7 cellular contexts compared by ENCODE assay signal in genomic region chr5:172772112-172772906, GRCh38. TPM values are rescaled to one million over a fixed set of nuclear protein-coding genes. Genes with fewer than 3 reads are reported as not detected.
DNase-seq lines count a peak whose midpoint lies in the region; ATAC-seq and TF ChIP-seq lines count a peak whose summit lies in the region.

No MANE protein-coding gene starts in this region.

- intact Hi-C loops in lower leg skin (cut with DNase I; ENCODE audit: low total_unique reads): loop anchor here (5.0 to 10.0 kb wide), 2 partner anchors 55 to 152 kb away; no protein-coding TSS in a partner anchor

- no peak for TF ChIP-seq POLR2A in lower leg skin (IDR thresholded peaks at IDR 0.05)

- peak overlapping the region; percentile 28 for H3K4me3 ChIP-seq in lower leg skin (ENCODE audit: low read depth, poor library complexity, severe bottlenecking)

- 5 to 8% methylated on average over 50 of the region's 50 CpGs for WGBS in lower leg skin, 2 donors

- peak in 1 of 3 donors; percentile 84 for TF ChIP-seq CTCF in lower leg skin (IDR thresholded peaks at IDR 0.05)

- DNase-seq in NCI-H526 treated with DMSO at 0.1 percent for 48 hours (lab: John Stamatoyannopoulos, UW): peak; percentile 19
- peak; percentile 53 to 59 for DNase-seq in activated CD4-positive, alpha-beta T cell treated with anti-CD3 and anti-CD28 coated beads, Interleukin-2, amount 50 U/mL, for 24 hours (ENCODE audit: low read depth in 1 of 2, low spot score in 1 of 2)
- peak; percentile 89 for DNase-seq in dermis blood vessel endothelial cell
- DNase-seq in lower leg skin (ENCODE audit: low spot score in 2 of 2): peak; percentile 94 to 99
- peak; percentile 70 to 73 for DNase-seq in stimulated activated CD4-positive, alpha-beta T cell treated with anti-CD3 and anti-CD28 coated beads, Interleukin-4, amount 100 ng/mL, for 4 hours

- ATAC-seq in GM18498 (IDR thresholded peaks at IDR 0.05; ENCODE audit: unreplicated experiment) (peak; percentile 34), HG03064 (IDR thresholded peaks at IDR 0.05; ENCODE audit: low read depth, unreplicated experiment) (peak; percentile 33)

RNA-seq across cellular contexts. Expression of gene DUSP1, which starts 1.3 kb away (rescaled TPM):
- 105 and 303 TPM in 2 replicates for total RNA-seq in dermis blood vessel endothelial cell
- total RNA-seq in lower leg skin: 1,000 to 10,000 TPM in 3 of 4 donors, 100 to 1,000 TPM in 1; 811 to 2,389 (median 1,820) TPM

Comparison
In these comparisons a context has a peak if more than half of its experiments do, and no peak if none do; other contexts are left out.
1. Peak in every context shown above with its lines: DNase-seq, ATAC-seq and H3K4me3 ChIP-seq.
2. DNase-seq: peak in every context shown above with its lines; median percentile 96 in lower leg skin; 89 in dermis blood vessel endothelial cell; 72 in stimulated activated CD4-positive, alpha-beta T cell treated with anti-CD3 and anti-CD28 coated beads, Interleukin-4, amount 100 ng/mL, for 4 hours; 56 in activated CD4-positive, alpha-beta T cell treated with anti-CD3 and anti-CD28 coated beads, Interleukin-2, amount 50 U/mL, for 24 hours; 19 in NCI-H526 treated with DMSO at 0.1 percent for 48 hours.